29 cellular contexts compared by ENCODE assay signal in genomic region chr9:91935066-91935729, GRCh38. TPM values are rescaled to one million over a fixed set of nuclear protein-coding genes. Genes with fewer than 3 reads are reported as not detected.
DNase-seq lines count a peak whose midpoint lies in the region; ATAC-seq, FAIRE-seq and TF ChIP-seq lines count a peak whose summit lies in the region.
"Had no signal": no experiment of that assay in that cellular context is flagged by ENCODE, and none has a peak within 500 bp of the region (broad histone marks: within the 10 kb centered on the region; RNA-seq: fewer than 3 reads in every experiment).

No MANE protein-coding gene starts in this region.

- H3K56ac ChIP-seq in H1 (replicated peaks; ENCODE audit: insufficient read length, low read depth, low read length), result no peak overlapping the region

- no peaks in the 10 kb centered on the region for H3K23me2 ChIP-seq in H1 (ENCODE audit: low read depth, low read length)

- H3K27ac Mint-ChIP-seq in type B pancreatic cell, result peak overlapping the region; percentile 46
- H3K27ac Mint-ChIP-seq: activated CD4-positive, alpha-beta T cell treated with anti-CD3 and anti-CD28 coated beads, Interleukin-2, amount 10 ng/mL, durations not matched to agents 24 days and 14 days; activated naive CD8-positive, alpha-beta T cell; activated T-helper 17 cell treated with anti-CD3 and anti-CD28 coated beads, Interleukin-2, amount 50 U/mL, for 72 hours; HFFc6; naive B cell; T-helper 1 cell treated with Interleukin-12 subunit alpha and Interleukin-12 subunit beta and Interleukin-4 antibody, amounts not matched to agents 30 μg/mL and 1 μg/mL, for 36 hours had no signal

- no peak overlapping the region for H4K91ac ChIP-seq in H1 (replicated peaks; ENCODE audit: insufficient read length, low read length)

- TF ChIP-seq EP300 in H1 (IDR thresholded peaks at IDR 0.05; ENCODE audit: borderline replicate concordance in 1 of 2, low read depth in 2 of 2, low read length in 2 of 2), result no peak

- no peaks in the 10 kb centered on the region for H3K9me2 ChIP-seq in GM23248 (ENCODE audit: insufficient read depth)

- no peak overlapping the region for H2BK5ac ChIP-seq in H1 (ENCODE audit: low read depth, low read length)

- H3K23ac ChIP-seq in H1 (ENCODE audit: insufficient read length), result no peak overlapping the region

- peak; percentile 72 for DNase-seq in cardiac septum (ENCODE audit: low spot score)
- DNase-seq in left cardiac atrium, result no peak
- DNase-seq in H1 (ENCODE audit: low read depth in 1 of 2, low spot score in 2 of 2), result no peak
- no peak for DNase-seq in type B pancreatic cell (ENCODE audit: extremely low spot score, unreplicated experiment)
- DNase-seq in GM23248, result no peak
- no peak for DNase-seq in GM19239 (ENCODE audit: insufficient read length, low spot score)
- DNase-seq: ACHN; activated CD4-positive, alpha-beta T cell treated with anti-CD3 and anti-CD28 coated beads, Interleukin-2, amount 10 ng/mL, durations not matched to agents 24 days and 14 days; Calu3; cerebellar nuclear complex; effector CD4-positive, alpha-beta T cell; HFFc6; kidney glomerular epithelial cell; MV-4-11; naive B cell; NCI-H1694 treated with DMSO at 0.1 percent for 48 hours; NCI-H446 treated with DMSO at 0.1 percent for 48 hours; NK-92 treated with Interleukin-12 subunit alpha and Interleukin-12 subunit beta, amount 100 ng/mL, for 24 hours; right lobe of liver had no signal

- TF ChIP-seq CTCF in H1 (IDR thresholded peaks at IDR 0.05; ENCODE audit: control extremely low read depth in 1 of 3, insufficient read depth in 1 of 3, low read depth in 1 of 3, low read length in 3 of 3), result no peak
- TF ChIP-seq CTCF in type B pancreatic cell (conservative IDR thresholded peaks at IDR 0.05), result no peak

- H3K4me1 ChIP-seq in H1 (replicated peaks in 1 of 4; ENCODE audit: control insufficient read depth in 3 of 4, insufficient read depth in 4 of 4, low read length in 3 of 4), result peaks cover 0 to 8% (median 2%) of the 10 kb centered on the region in 4 experiments; a peak in 3 of 7 replicates
- peaks cover 53% of the 10 kb centered on the region for H3K4me1 ChIP-seq in muscle layer of colon (ENCODE audit: insufficient read depth, low read length)
- no peaks in the 10 kb centered on the region for H3K4me1 ChIP-seq in GM23248 (ENCODE audit: insufficient read depth)
- H3K4me1 ChIP-seq: BLaER1 treated with 17β-estradiol and CSF1 and Interleukin-3, amounts not matched to agents 10 nM and 100 nM; right lobe of liver had no signal

- no peak overlapping the region for H3K18ac ChIP-seq in H1 (ENCODE audit: extremely low read depth, low read length)

- no peak overlapping the region for H2BK20ac ChIP-seq in H1 (ENCODE audit: low read length)

- H3K4me2 ChIP-seq in H1 (ENCODE audit: insufficient read depth in 1 of 2, low read depth in 2 of 2, low read length in 2 of 2) (no peak overlapping the region), GM23248 (ENCODE audit: unreplicated experiment) (no peak overlapping the region)
- H3K4me2 ChIP-seq: BLaER1 treated with 17β-estradiol and CSF1 and Interleukin-3, amounts not matched to agents 10 nM and 100 nM had no signal

- POLR2A ChIA-PET in H1 (lab: Charles Lee; ENCODE audit: partially characterized antibody), result interaction anchor here (0.6 to 1.1 kb wide), 2 partner anchors 33 to 123 kb away, joined by 3 to 4 read pairs; no protein-coding TSS in a partner anchor

- no peak for TF ChIP-seq RAD21 in H1 (IDR thresholded peaks at IDR 0.05 in 1 of 2, conservative IDR thresholded peaks at IDR 0.05 in 1 of 2; ENCODE audit: low read depth in 2 of 2, low read length in 2 of 2)

- ATAC-seq in left cardiac atrium (no peak), HG03432 (IDR thresholded peaks at IDR 0.05; ENCODE audit: unreplicated experiment) (no peak)
- ATAC-seq: activated T-helper 17 cell treated with anti-CD3 and anti-CD28 coated beads, Interleukin-2, amount 50 U/mL, for 72 hours; esophagus mucosa had no signal

- no peak overlapping the region for H3K4me3 Mint-ChIP-seq in type B pancreatic cell
- H3K4me3 Mint-ChIP-seq: activated CD4-positive, alpha-beta T cell treated with anti-CD3 and anti-CD28 coated beads, Interleukin-2, amount 10 ng/mL, durations not matched to agents 24 days and 14 days; activated naive CD8-positive, alpha-beta T cell; activated T-helper 17 cell treated with anti-CD3 and anti-CD28 coated beads, Interleukin-2, amount 50 U/mL, for 72 hours; naive B cell; T-helper 1 cell treated with Interleukin-12 subunit alpha and Interleukin-12 subunit beta and Interleukin-4 antibody, amounts not matched to agents 30 μg/mL and 1 μg/mL, for 36 hours had no signal

- peaks cover 45% of the 10 kb centered on the region for H3K4me1 Mint-ChIP-seq in type B pancreatic cell (ENCODE audit: unreplicated experiment)
- H3K4me1 Mint-ChIP-seq: naive B cell had no signal

- H4K20me1 ChIP-seq in H1 (replicated peaks in 1 of 2; ENCODE audit: control insufficient read depth in 1 of 2, insufficient read depth in 2 of 2, low read length in 2 of 2), result no peaks in the 10 kb centered on the region
- no peaks in the 10 kb centered on the region for H4K20me1 ChIP-seq in GM23248 (ENCODE audit: insufficient read depth)
- H4K20me1 ChIP-seq: BLaER1 treated with 17β-estradiol and CSF1 and Interleukin-3, amounts not matched to agents 10 nM and 100 nM had no signal

- H2BK120ac ChIP-seq in H1 (replicated peaks; ENCODE audit: low read depth, low read length), result no peak overlapping the region

- H4K5ac ChIP-seq in H1 (ENCODE audit: insufficient read length, low read depth, low read length), result no peak overlapping the region

- H3K9me3 Mint-ChIP-seq in type B pancreatic cell, result peaks cover 16% of the 10 kb centered on the region

- no peaks in the 10 kb centered on the region for H3K36me3 ChIP-seq in H1 (ENCODE audit: control insufficient read depth in 2 of 4, insufficient read depth in 4 of 4, low read length in 3 of 4)
- H3K36me3 ChIP-seq in muscle layer of colon (ENCODE audit: insufficient read depth, low read length), result no peaks in the 10 kb centered on the region
- H3K36me3 ChIP-seq in GM23248 (ENCODE audit: low read depth), result no peaks in the 10 kb centered on the region
- H3K36me3 ChIP-seq: BLaER1 treated with 17β-estradiol and CSF1 and Interleukin-3, amounts not matched to agents 10 nM and 100 nM; right lobe of liver had no signal

- no peak overlapping the region for H2BK12ac ChIP-seq in H1 (ENCODE audit: low read depth, low read length)

- in situ Hi-C loops in GM23248 (cut with MboI), result no loop called here

- H3K14ac ChIP-seq in H1 (ENCODE audit: insufficient read length), result no peak overlapping the region

- 0 out of 2 replicates have a peak overlapping the region, but pooled peaks have one; percentile 28 for H4K8ac ChIP-seq in H1 (ENCODE audit: extremely low read depth, insufficient read depth, low read length)

- H3K79me1 ChIP-seq in H1 (ENCODE audit: low read depth, low read length), result no peaks in the 10 kb centered on the region

- H3K27me3 ChIP-seq in H1 (replicated peaks in 1 of 4; ENCODE audit: control insufficient read depth in 3 of 4, extremely low read depth in 1 of 4, insufficient read depth in 3 of 4, low read length in 3 of 4) (no peaks in the 10 kb centered on the region), muscle layer of colon (ENCODE audit: control insufficient read depth in 1 of 2, insufficient read depth in 2 of 2, low read length in 2 of 2) (no peaks in the 10 kb centered on the region), GM23248 (replicated peaks; ENCODE audit: insufficient read depth) (no peaks in the 10 kb centered on the region)
- H3K27me3 ChIP-seq: BLaER1 treated with 17β-estradiol and CSF1 and Interleukin-3, amounts not matched to agents 10 nM and 100 nM; right lobe of liver had no signal

- no peak overlapping the region for H2AK5ac ChIP-seq in H1 (ENCODE audit: low read depth, low read length)

- H3K9ac ChIP-seq in H1 (replicated peaks in 1 of 4; ENCODE audit: extremely low read depth in 1 of 4, low read depth in 3 of 4, low read length in 3 of 4) (no peak overlapping the region), muscle layer of colon (ENCODE audit: low read length) (no peak overlapping the region), GM23248 (no peak overlapping the region)
- H3K9ac ChIP-seq: BLaER1 treated with 17β-estradiol and CSF1 and Interleukin-3, amounts not matched to agents 10 nM and 100 nM had no signal

- TF ChIP-seq POLR2A in H1 (IDR thresholded peaks at IDR 0.05; ENCODE audit: control extremely low read depth in 1 of 2, low read depth in 2 of 2, low read length in 2 of 2), result no peak

- peaks cover 6 to 14% of the 10 kb centered on the region in 2 experiments; a peak in 3 of 4 replicates for H3K9me3 ChIP-seq in H1 (ENCODE audit: insufficient read depth in 2 of 2, low read depth in 1 of 2, low read length in 1 of 2)
- peaks cover 8% of the 10 kb centered on the region for H3K9me3 ChIP-seq in muscle layer of colon (ENCODE audit: low read length)
- peaks cover 5% of the 10 kb centered on the region for H3K9me3 ChIP-seq in GM23248 (ENCODE audit: low read depth)

- H3K4me3 ChIP-seq in H1 (ENCODE audit: extremely low read depth in 1 of 4, insufficient read depth in 2 of 4, low read depth in 3 of 4, low read length in 4 of 4), result no peak overlapping the region
- no peak overlapping the region for H3K4me3 ChIP-seq in muscle layer of colon (ENCODE audit: low read depth in 1 of 2, low read length in 2 of 2)
- H3K4me3 ChIP-seq in GM23248, result no peak overlapping the region
- H3K4me3 ChIP-seq: BLaER1 treated with 17β-estradiol and CSF1 and Interleukin-3, amounts not matched to agents 10 nM and 100 nM; right lobe of liver had no signal

- peaks cover 4% of the 10 kb centered on the region for H3K27me3 Mint-ChIP-seq in type B pancreatic cell

- H3K79me2 ChIP-seq in H1 (ENCODE audit: control insufficient read depth in 1 of 2, insufficient read depth in 2 of 2, low read length in 2 of 2) (no peaks in the 10 kb centered on the region), GM23248 (ENCODE audit: insufficient read depth) (peaks cover 33% of the 10 kb centered on the region)

- intact Hi-C loops in cardiac septum (cut with DNase I) (no loop called here), left cardiac atrium (cut with DNase I) (no loop called here)

- H2AFZ ChIP-seq in H1 (ENCODE audit: low read length) (no peak overlapping the region), GM23248 (no peak overlapping the region)

- no peak overlapping the region for H2BK15ac ChIP-seq in H1 (ENCODE audit: low read length)

- H3K4ac ChIP-seq in H1 (replicated peaks; ENCODE audit: insufficient read length, low read depth, low read length), result no peak overlapping the region

- H3F3A ChIP-seq in GM23248 (ENCODE audit: insufficient read depth), result peaks cover 4% of the 10 kb centered on the region; the same call in 1 of the 2 replicates

- FAIRE-seq in H1 (lab: Jason Lieb, UNC) (no peak), GM19239 (lab: Jason Lieb, UNC) (no peak)
- FAIRE-seq: HTR-8/SVneo, RCC 7860, urothelium cell line had no signal

- no peak overlapping the region for H3K27ac ChIP-seq in H1 (ENCODE audit: low read depth, low read length)
- peak overlapping the region; percentile 65 for H3K27ac ChIP-seq in muscle layer of colon (ENCODE audit: low read depth, low read length)
- H3K27ac ChIP-seq in GM23248, result no peak overlapping the region
- H3K27ac ChIP-seq: BLaER1 treated with 17β-estradiol and CSF1 and Interleukin-3, amounts not matched to agents 10 nM and 100 nM; right lobe of liver had no signal

- peaks cover 26% of the 10 kb centered on the region for H3K36me3 Mint-ChIP-seq in type B pancreatic cell

- WGBS in H1 (ENCODE audit: extremely low coverage in 1 of 2, insufficient coverage in 1 of 2, insufficient read length in 1 of 2, insufficient replicate concordance in 2 of 2, low coverage in 1 of 2, low lambda C conversion rate in 2 of 2, missing lambda C conversion rate in 1 of 2), 2 experiments, result 87% methylated on average over 12 of the region's 12 CpGs; no CpG with 5 or more reads in 1 of the 2 experiments
- 65 to 70% methylated on average over 12 of the region's 12 CpGs for WGBS in GM23248 (ENCODE audit: low coverage in 1 of 2, low lambda C conversion rate in 2 of 2, missing lambda C conversion rate in 2 of 2), 2 experiments

- CTCF ChIA-PET in H1 (lab: Charles Lee; ENCODE audit: partially characterized antibody), result interaction anchor here (1.0 to 4.5 kb wide), 9 partner anchors 10 to 1019 kb away, joined by 3 to 31 read pairs (median 4); partner anchors contain the start of gene ROR2

RNA-seq across cellular contexts. Expression of gene ROR2, which starts 14.8 kb away (rescaled TPM):
- total RNA-seq in cardiac septum (0.65 TPM), left cardiac atrium (10 to 100 TPM; 18.0 to 25.4 TPM), type B pancreatic cell (ENCODE audit: low replicate concordance) (7.4 and 48.9 TPM in 2 replicates)
- total RNA-seq in H1 (2021; fragmentation: NEBNext Ultra II Directional; extraction: Animal tissue kit (Norgen Biotek cat#: 25700)), result 4.0 and 4.3 TPM in 2 replicates
- polyA plus RNA-seq in H1 (2011; rRNA removed) (2.7 and 5.4 TPM in 2 replicates), GM23248 (2016; fragmentation: Nextera tagmentation; extraction: Ambion mirVana) (7.1 and 7.7 TPM in 2 replicates)
- polyA plus RNA-seq in H1 (2011; cell fraction: cytosol; rRNA removed), result 3.3 TPM
- polyA plus RNA-seq in H1 (2011; cell fraction: nucleus; rRNA removed), result 4.9 TPM
- polyA plus RNA-seq in H1 (2012, experiment 1 of 2), result 2.2 to 3.4 TPM (median 2.9 TPM) in 4 replicates
- 2.7 TPM for polyA plus RNA-seq in H1 (2012, experiment 2 of 2)
- polyA plus RNA-seq in H1 (2013, experiment 1 of 2), result 5.8 TPM
- 6.1 TPM for polyA plus RNA-seq in H1 (2013, experiment 2 of 2)
- 3.7 and 4.4 TPM in 2 replicates for polyA minus RNA-seq in H1 (2011; rRNA and poly(A)+ RNA removed)
- polyA minus RNA-seq in H1 (2011; cell fraction: cytosol; rRNA and poly(A)+ RNA removed), result 3.7 TPM
- polyA minus RNA-seq in H1 (2011; cell fraction: nucleus; rRNA and poly(A)+ RNA removed), result 3.0 TPM
- 8.2 and 12.9 TPM in 2 replicates for total RNA-seq in GM23248 (2014; rRNA removed; shearing (Covaris generic))
- total RNA-seq: Calu3 had no signal
